Comparison of ENCODE assay signal across 10 cellular contexts in the genomic region with DNA sequence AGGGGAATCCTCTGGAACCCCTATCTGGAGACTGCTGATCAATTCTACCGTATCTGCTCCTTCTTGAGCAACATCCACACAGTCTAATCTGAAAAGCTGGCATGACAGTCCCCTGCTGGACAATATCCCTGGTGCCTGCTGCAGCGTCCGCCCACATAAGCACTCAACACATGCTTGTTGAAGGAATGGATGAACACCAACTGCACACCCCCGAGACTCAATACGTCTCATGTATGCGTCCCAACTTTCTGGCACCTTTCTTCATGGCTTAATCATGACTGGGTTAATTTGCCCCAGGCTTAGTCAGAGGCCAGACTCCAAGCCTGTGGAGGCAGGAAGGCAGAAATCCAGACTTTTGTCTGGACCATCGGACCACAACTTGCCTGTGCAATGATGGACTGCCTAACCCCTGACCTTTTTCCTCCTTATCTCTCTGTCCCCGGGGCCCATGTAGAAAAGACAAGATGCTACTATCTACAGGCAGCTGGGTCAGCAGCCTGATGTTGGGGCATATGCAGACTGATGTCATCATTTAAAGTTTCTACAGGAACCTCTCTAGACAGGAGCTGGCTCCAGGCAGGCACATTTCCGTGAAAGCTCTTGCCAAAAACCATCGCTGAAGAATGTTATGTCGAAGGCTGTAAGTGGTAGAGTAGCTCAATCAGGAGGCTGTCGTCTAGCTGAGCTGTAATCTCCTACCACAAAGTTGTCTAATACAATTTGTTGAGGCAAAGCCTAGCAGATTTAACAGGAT.
A peak's percentile ranks its signal among the peaks of the same experiment; 100 is the strongest.
DNase-seq lines count a peak whose midpoint lies in the region; ATAC-seq and TF ChIP-seq lines count a peak whose summit lies in the region.
"Had no signal": no experiment of that assay in that cellular context is flagged by ENCODE, and none has a peak within 500 bp of the region (broad histone marks: within the 10 kb centered on the region; RNA-seq: fewer than 3 reads in every experiment).

No MANE protein-coding gene starts in this region.

- H3K14ac ChIP-seq in trophoblast cell (ENCODE audit: low read length) = peak overlapping the region; percentile 100

- no peak overlapping the region for H3K4me3 Mint-ChIP-seq in stimulated activated naive B cell treated with anti-CD40 and anti-IgM and Interleukin-4, amounts not matched to agents 10 μg/mL and 1 μg/mL and 100 μg/mL, for 72 hours

- H3K27ac Mint-ChIP-seq in stimulated activated naive B cell treated with anti-CD40 and anti-IgM and Interleukin-4, amounts not matched to agents 10 μg/mL and 1 μg/mL and 100 μg/mL, for 72 hours = no peak overlapping the region

- peak; percentile 82 for DNase-seq in GM03348 (ENCODE audit: low spot score)
- DNase-seq in SJSA1 (ENCODE audit: low read depth in 1 of 2, low spot score in 2 of 2) = peak in 1 of 2 experiments; percentile 63
- peak; percentile 93 for DNase-seq in fibroblast of pulmonary artery (ENCODE audit: low read depth)
- peak; percentile 53 to 54 for DNase-seq in trophoblast cell
- DNase-seq in stimulated activated naive B cell treated with anti-CD40 and anti-IgM and Interleukin-4, amounts not matched to agents 10 μg/mL and 1 μg/mL and 100 μg/mL, for 72 hours = no peak
- DNase-seq in GM13976 (ENCODE audit: low spot score) = no peak
- no peak for DNase-seq in stimulated activated naive CD8-positive, alpha-beta T cell treated with anti-CD3 and anti-CD28 coated beads, Interleukin-15, Interleukin-2, amounts not matched to agents 100 U/mL and 50 U/mL, for 24 hours
- DNase-seq: activated CD8-positive, alpha-beta memory T cell treated with anti-CD3 and anti-CD28 coated beads for 24 hours; NCI-H1930 had no signal

- peaks cover 38% of the 10 kb centered on the region for H3K4me1 ChIP-seq in SJSA1 (replicated peaks)
- H3K4me1 ChIP-seq in trophoblast cell (ENCODE audit: control insufficient read depth in 1 of 2, insufficient read depth in 2 of 2, low read length in 2 of 2) = peaks cover 6 to 8% of the 10 kb centered on the region in 2 experiments

- H3K4me3 ChIP-seq in SJSA1 = no peak overlapping the region
- H3K4me3 ChIP-seq in fibroblast of pulmonary artery (replicated peaks; ENCODE audit: low read depth, low read length) = no peak overlapping the region
- no peak overlapping the region for H3K4me3 ChIP-seq in trophoblast cell (ENCODE audit: low read depth, low read length)

- in situ Hi-C loops in GM13976 (cut with MboI; ENCODE audit: low sequenced_read_pairs, unreplicated experiment) = no loop called here

- H3K18ac ChIP-seq in trophoblast cell (ENCODE audit: low read length) = peak overlapping the region; percentile 41

- H3K4me1 Mint-ChIP-seq in stimulated activated naive B cell treated with anti-CD40 and anti-IgM and Interleukin-4, amounts not matched to agents 10 μg/mL and 1 μg/mL and 100 μg/mL, for 72 hours = no peaks in the 10 kb centered on the region

- H3K36me3 ChIP-seq in SJSA1 (no peaks in the 10 kb centered on the region), trophoblast cell (ENCODE audit: control insufficient read depth in 1 of 2, insufficient read depth in 2 of 2, low read length in 2 of 2) (no peaks in the 10 kb centered on the region)

- H3K27ac ChIP-seq in SJSA1 (peak overlapping the region; percentile 48), trophoblast cell (ENCODE audit: low read depth, low read length) (peak overlapping the region; percentile 99)

- H2BK5ac ChIP-seq in trophoblast cell (ENCODE audit: low read depth, low read length, poor library complexity) = peak overlapping the region; percentile 100

- H3K36me3 Mint-ChIP-seq in stimulated activated naive B cell treated with anti-CD40 and anti-IgM and Interleukin-4, amounts not matched to agents 10 μg/mL and 1 μg/mL and 100 μg/mL, for 72 hours = no peaks in the 10 kb centered on the region

- H4K12ac ChIP-seq in trophoblast cell (ENCODE audit: low read depth, low read length) = no peak overlapping the region

- H3K27me3 Mint-ChIP-seq in stimulated activated naive B cell treated with anti-CD40 and anti-IgM and Interleukin-4, amounts not matched to agents 10 μg/mL and 1 μg/mL and 100 μg/mL, for 72 hours = peaks cover 0 to 29% of the 10 kb centered on the region in 2 donors

- H3K9ac ChIP-seq in trophoblast cell (ENCODE audit: low read length) = no peak overlapping the region

- H3K79me2 ChIP-seq in trophoblast cell (ENCODE audit: control insufficient read depth, insufficient read depth, low read length, poor library complexity) = peaks cover 3% of the 10 kb centered on the region

- H2AFZ ChIP-seq in trophoblast cell (ENCODE audit: insufficient read depth, low read length, poor library complexity) = no peak overlapping the region

- peak overlapping the region; percentile 100 for H3K4ac ChIP-seq in trophoblast cell (ENCODE audit: low read depth, low read length)

- H4K8ac ChIP-seq in trophoblast cell (ENCODE audit: low read depth, low read length) = peak overlapping the region; percentile 99

- H3K79me1 ChIP-seq in trophoblast cell (ENCODE audit: low read length) = peaks cover 39% of the 10 kb centered on the region

- H3K27me3 ChIP-seq in SJSA1 (replicated peaks) (no peaks in the 10 kb centered on the region), trophoblast cell (ENCODE audit: insufficient read depth, low read length) (no peaks in the 10 kb centered on the region)

- no CpG with 5 or more reads among the region's 12 CpGs for WGBS in trophoblast cell (ENCODE audit: extremely low coverage, insufficient coverage, insufficient read length)

- ATAC-seq in stimulated activated naive B cell treated with anti-CD40 and anti-IgM and Interleukin-4, amounts not matched to agents 10 μg/mL and 1 μg/mL and 100 μg/mL, for 72 hours (replicated peaks) = no peak
- no peak for ATAC-seq in GM18519 (IDR thresholded peaks at IDR 0.05; ENCODE audit: low FRiP score, unreplicated experiment)
- no peak for ATAC-seq in stimulated activated naive CD8-positive, alpha-beta T cell treated with anti-CD3 and anti-CD28 coated beads, Interleukin-15, Interleukin-2, amounts not matched to agents 100 U/mL and 50 U/mL, for 24 hours

- peak; percentile 34 for TF ChIP-seq CTCF in fibroblast of pulmonary artery (IDR thresholded peaks at IDR 0.05; ENCODE audit: low read length, missing control alignments)
- no peak for TF ChIP-seq CTCF in GM13976 (IDR thresholded peaks at IDR 0.05; ENCODE audit: borderline replicate concordance, control extremely low read depth, extremely low read depth, insufficient read depth, missing control alignments)

- H4K91ac ChIP-seq in trophoblast cell (ENCODE audit: low read depth, low read length) = peak overlapping the region; percentile 100

- no peaks in the 10 kb centered on the region for H3K9me3 Mint-ChIP-seq in stimulated activated naive B cell treated with anti-CD40 and anti-IgM and Interleukin-4, amounts not matched to agents 10 μg/mL and 1 μg/mL and 100 μg/mL, for 72 hours

- H3K9me3 ChIP-seq in SJSA1 (replicated peaks) = no peaks in the 10 kb centered on the region
- no peaks in the 10 kb centered on the region for H3K9me3 ChIP-seq in trophoblast cell (ENCODE audit: insufficient read depth, low read depth, low read length)

- H3K4me2 ChIP-seq in trophoblast cell (ENCODE audit: low read length) = no peak overlapping the region

- H2AK5ac ChIP-seq in trophoblast cell (ENCODE audit: low read length) = peak overlapping the region; percentile 92

- peak overlapping the region; percentile 100 for H2BK120ac ChIP-seq in trophoblast cell (ENCODE audit: insufficient read depth, low read length, poor library complexity)

- H2BK12ac ChIP-seq in trophoblast cell (ENCODE audit: low read length) = peak overlapping the region; percentile 100

- no peak overlapping the region for H3K23ac ChIP-seq in trophoblast cell (ENCODE audit: low read length)

Comparison
In these comparisons a context has a peak if more than half of its experiments do, and no peak if none do; other contexts are left out.
1. DNase-seq: peak in GM03348 (single experiment), fibroblast of pulmonary artery (single experiment) and trophoblast cell (2 of 2); none in stimulated activated naive B cell treated with anti-CD40 and anti-IgM and Interleukin-4, amounts not matched to agents 10 μg/mL and 1 μg/mL and 100 μg/mL, for 72 hours (single experiment), GM13976 (single experiment) and stimulated activated naive CD8-positive, alpha-beta T cell treated with anti-CD3 and anti-CD28 coated beads, Interleukin-15, Interleukin-2, amounts not matched to agents 100 U/mL and 50 U/mL, for 24 hours (single experiment).